13 cellular contexts compared by ENCODE assay signal in genomic region chr7:28207486-28208158, GRCh38. TPM values are rescaled to one million over a fixed set of nuclear protein-coding genes. Genes with fewer than 3 reads are reported as not detected.
DNase-seq lines count a peak whose midpoint lies in the region; ATAC-seq, FAIRE-seq and TF ChIP-seq lines count a peak whose summit lies in the region.
"Had no signal": no experiment of that assay in that cellular context is flagged by ENCODE, and none has a peak within 500 bp of the region (broad histone marks: within the 10 kb centered on the region; RNA-seq: fewer than 3 reads in every experiment).

No MANE protein-coding gene starts in this region.

- H3K4me3 Mint-ChIP-seq in activated T-helper 1 cell treated with anti-CD3 and anti-CD28 coated beads, Interleukin-12 subunit alpha, Interleukin-12 subunit beta, Interleukin-2, Interleukin-4 antibody, amounts not matched to agents 30 ng/mL and 10 ng/mL and 1 ng/mL, durations not matched to agents 14 hours and 24 hours and 36 hours = peak overlapping the region; percentile 2

- H3K27me3 ChIP-seq in pancreas (no peaks in the 10 kb centered on the region), smooth muscle cell (ENCODE audit: low read depth) (no peaks in the 10 kb centered on the region)
- H3K27me3 ChIP-seq: body of pancreas, right lobe of liver had no signal

- ATAC-seq in activated CD4-positive, CD25-positive, alpha-beta regulatory T cell treated with anti-CD3 and anti-CD28 coated beads, Interleukin-2, amount 50 U/mL, for 24 hours = peak; percentile 84 to 85
- ATAC-seq in HG03520 (IDR thresholded peaks at IDR 0.05; ENCODE audit: unreplicated experiment) = peak; percentile 55
- no peak for ATAC-seq in pancreas
- ATAC-seq: A549, body of pancreas, right lobe of liver had no signal

- peaks cover 38% of the 10 kb centered on the region for H3K4me1 Mint-ChIP-seq in activated T-helper 1 cell treated with anti-CD3 and anti-CD28 coated beads, Interleukin-12 subunit alpha, Interleukin-12 subunit beta, Interleukin-2, Interleukin-4 antibody, amounts not matched to agents 30 ng/mL and 10 ng/mL and 1 ng/mL, durations not matched to agents 14 hours and 24 hours and 36 hours (ENCODE audit: low read depth)

- peaks cover 25% of the 10 kb centered on the region for H3K9me3 Mint-ChIP-seq in activated T-helper 1 cell treated with anti-CD3 and anti-CD28 coated beads, Interleukin-12 subunit alpha, Interleukin-12 subunit beta, Interleukin-2, Interleukin-4 antibody, amounts not matched to agents 30 ng/mL and 10 ng/mL and 1 ng/mL, durations not matched to agents 14 hours and 24 hours and 36 hours

- no peak for TF ChIP-seq CTCF in pancreas (IDR thresholded peaks at IDR 0.05)
- TF ChIP-seq CTCF in smooth muscle cell (IDR thresholded peaks at IDR 0.05; ENCODE audit: borderline replicate concordance, insufficient read depth, poor library complexity, severe bottlenecking) = no peak

- FAIRE-seq in pancreas (lab: Jason Lieb, UNC) = no peak
- FAIRE-seq: A549 had no signal

- DNase-seq in activated CD4-positive, CD25-positive, alpha-beta regulatory T cell (lab: John Stamatoyannopoulos, UW) = no peak
- no peak for DNase-seq in activated T-helper 1 cell treated with anti-CD3 and anti-CD28 coated beads, Interleukin-12 subunit alpha, Interleukin-12 subunit beta, Interleukin-2, Interleukin-4 antibody, amounts not matched to agents 30 ng/mL and 10 ng/mL and 1 ng/mL, durations not matched to agents 14 hours and 24 hours and 36 hours (ENCODE audit: low spot score)
- DNase-seq in pulmonary artery endothelial cell (ENCODE audit: low read depth, low spot score) (peak; percentile 43), pancreas (no peak), HuH-7 (ENCODE audit: low spot score) (no peak), smooth muscle cell (lab: John Stamatoyannopoulos, UW; ENCODE audit: unreplicated experiment) (no peak)
- DNase-seq: body of pancreas, DMS79, NCI-H1048, right lobe of liver had no signal

- H3K4me2 ChIP-seq in smooth muscle cell = no peak overlapping the region
- H3K4me2 ChIP-seq: A549 had no signal

- no peak overlapping the region for H3K27ac ChIP-seq in pancreas
- H3K27ac ChIP-seq in smooth muscle cell (ENCODE audit: low read depth) = no peak overlapping the region
- H3K27ac ChIP-seq: A549, body of pancreas, right lobe of liver had no signal

- H3K4me3 ChIP-seq in pancreas (no peak overlapping the region), smooth muscle cell (no peak overlapping the region)
- H3K4me3 ChIP-seq: A549, body of pancreas, right lobe of liver had no signal

- WGBS in pancreas, 2 donors = 95 to 96% methylated on average over 1 of the region's 1 CpG
- 96% methylated on average over 1 of the region's 1 CpG for WGBS in smooth muscle cell (ENCODE audit: low lambda C conversion rate)

- H3K27me3 Mint-ChIP-seq in activated T-helper 1 cell treated with anti-CD3 and anti-CD28 coated beads, Interleukin-12 subunit alpha, Interleukin-12 subunit beta, Interleukin-2, Interleukin-4 antibody, amounts not matched to agents 30 ng/mL and 10 ng/mL and 1 ng/mL, durations not matched to agents 14 hours and 24 hours and 36 hours (ENCODE audit: insufficient read depth) = peaks cover 8% of the 10 kb centered on the region

- H3K9ac ChIP-seq in smooth muscle cell (ENCODE audit: low read depth) = no peak overlapping the region

- H3K27ac Mint-ChIP-seq in activated T-helper 1 cell treated with anti-CD3 and anti-CD28 coated beads, Interleukin-12 subunit alpha, Interleukin-12 subunit beta, Interleukin-2, Interleukin-4 antibody, amounts not matched to agents 30 ng/mL and 10 ng/mL and 1 ng/mL, durations not matched to agents 14 hours and 24 hours and 36 hours = peak overlapping the region; percentile 7

- peaks cover 4% of the 10 kb centered on the region for H3K36me3 Mint-ChIP-seq in activated T-helper 1 cell treated with anti-CD3 and anti-CD28 coated beads, Interleukin-12 subunit alpha, Interleukin-12 subunit beta, Interleukin-2, Interleukin-4 antibody, amounts not matched to agents 30 ng/mL and 10 ng/mL and 1 ng/mL, durations not matched to agents 14 hours and 24 hours and 36 hours (ENCODE audit: low read depth)

- H3K79me2 ChIP-seq in smooth muscle cell (ENCODE audit: low read depth) = no peaks in the 10 kb centered on the region

- H2AFZ ChIP-seq in smooth muscle cell (ENCODE audit: low read depth) = no peak overlapping the region

- H3F3A ChIP-seq in smooth muscle cell (ENCODE audit: low read depth) = no peaks in the 10 kb centered on the region

- H3K4me1 ChIP-seq in pancreas (no peaks in the 10 kb centered on the region), smooth muscle cell (ENCODE audit: low read depth) (no peaks in the 10 kb centered on the region)
- H3K4me1 ChIP-seq: A549, body of pancreas, right lobe of liver had no signal

- H3K9me3 ChIP-seq in pancreas (no peaks in the 10 kb centered on the region), smooth muscle cell (replicated peaks; ENCODE audit: low read depth) (no peaks in the 10 kb centered on the region)
- H3K9me3 ChIP-seq: A549, body of pancreas, right lobe of liver had no signal

- H4K20me1 ChIP-seq in smooth muscle cell (ENCODE audit: low read depth) = no peaks in the 10 kb centered on the region

- no peaks in the 10 kb centered on the region for H3K36me3 ChIP-seq in pancreas
- H3K36me3 ChIP-seq in smooth muscle cell (ENCODE audit: low read depth) = no peaks in the 10 kb centered on the region
- H3K36me3 ChIP-seq: right lobe of liver had no signal

- intact Hi-C loops in activated T-helper 1 cell treated with anti-CD3 and anti-CD28 coated beads, Interleukin-12 subunit alpha, Interleukin-12 subunit beta, Interleukin-2, Interleukin-4 antibody, amounts not matched to agents 30 ng/mL and 10 ng/mL and 1 ng/mL, durations not matched to agents 14 hours and 24 hours and 36 hours (cut with micrococcal nuclease) = loop anchor here (1.0 to 2.0 kb wide), 3 partner anchors 31 to 55 kb away; no protein-coding TSS in a partner anchor
- intact Hi-C loops in pancreas (cut with DNase I) = no loop called here

RNA-seq across cellular contexts. Expression of gene JAZF1, which starts 27.0 kb away (rescaled TPM):
- 6.2 and 9.8 TPM in 2 replicates for total RNA-seq in activated T-helper 1 cell treated with anti-CD3 and anti-CD28 coated beads, Interleukin-12 subunit alpha, Interleukin-12 subunit beta, Interleukin-2, Interleukin-4 antibody, amounts not matched to agents 30 ng/mL and 10 ng/mL and 1 ng/mL, durations not matched to agents 14 hours and 24 hours and 36 hours
- total RNA-seq in pulmonary artery endothelial cell (5.5 and 6.0 TPM in 2 replicates), pancreas (10 to 100 TPM in 2 of 6 donors, 1 to 10 TPM in 4; 4.3 to 13.9 (median 6.0) TPM), smooth muscle cell (14.2 and 18.0 TPM in 2 replicates)
- polyA plus RNA-seq in pancreas (10 to 100 TPM in 1 of 2 donors, 1 to 10 TPM in 1; 4.0 to 13.1 TPM), smooth muscle cell (14.4 and 17.4 TPM in 2 replicates)

Comparison
In these comparisons a context has a peak if more than half of its experiments do, and no peak if none do; other contexts are left out.
1. ATAC-seq: peak in activated CD4-positive, CD25-positive, alpha-beta regulatory T cell treated with anti-CD3 and anti-CD28 coated beads, Interleukin-2, amount 50 U/mL, for 24 hours (2 of 2) and HG03520 (single experiment); none in pancreas (0 of 4).